33 cellular contexts compared by ENCODE assay signal in the genomic region with DNA sequence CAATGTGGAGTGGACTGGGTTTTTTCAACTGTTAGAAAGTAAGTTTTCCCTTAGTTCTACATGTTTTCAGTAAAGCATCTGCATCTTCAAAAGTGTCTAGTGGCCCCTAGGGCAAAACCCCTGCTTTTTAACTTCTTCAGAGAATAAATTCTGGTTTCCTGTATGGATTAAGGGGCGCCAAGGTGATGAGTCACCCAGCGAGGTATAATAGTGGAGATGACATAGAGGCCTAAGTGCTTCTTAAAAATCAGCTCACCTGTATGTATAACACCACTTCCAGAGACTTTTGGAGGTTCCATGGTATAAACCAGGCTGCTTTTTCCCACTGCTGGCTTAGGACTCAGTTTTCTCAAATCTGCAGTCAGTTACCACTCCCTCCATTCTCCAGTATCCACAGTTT.
"Had no signal": no experiment of that assay in that cellular context is flagged by ENCODE, and none has a peak within 500 bp of the region (broad histone marks: within the 10 kb centered on the region; RNA-seq: fewer than 3 reads in every experiment).

No MANE protein-coding gene starts in this region.

- H3K9me3 Mint-ChIP-seq: activated T-helper 2 cell treated with anti-CD3 and anti-CD28 coated beads, Interferon-gamma antibody, Interleukin-2, Interleukin-4, amounts not matched to agents 10 μg/mL and 5 μg/mL and 100 μg/mL, durations not matched to agents 14 hours and 24 hours and 36 hours; central memory CD8-positive, alpha-beta T cell had no signal

- H3K27me3 Mint-ChIP-seq: activated naive CD4-positive, alpha-beta T cell treated with anti-CD3 and anti-CD28 coated beads, Interleukin-2, amount 50 U/mL, for 24 hours; activated naive CD8-positive, alpha-beta T cell treated with anti-CD3 and anti-CD28 coated beads, Interleukin-2, amount 10 ng/mL, durations not matched to agents 7 days and 5 days had no signal

- DNase-seq: activated CD4-positive, alpha-beta T cell treated with anti-CD3 and anti-CD28 coated beads for 1 hour; activated CD4-positive, alpha-beta T cell treated with anti-CD3 and anti-CD28 coated beads for 48 hours; activated CD4-positive, alpha-beta T cell treated with anti-CD3 and anti-CD28 coated beads, Interleukin-2, amount 50 U/mL, for 4 hours; activated CD4-positive, CD25-positive, alpha-beta regulatory T cell; activated CD8-positive, alpha-beta T cell treated with anti-CD3 and anti-CD28 coated beads for 36 hours; activated gamma-delta T cell; activated naive CD4-positive, alpha-beta T cell treated with Interleukin-2 at 50 U/mL for 16 hours; activated naive CD8-positive, alpha-beta T cell treated with anti-CD3 and anti-CD28 coated beads, Interleukin-2, amount 10 ng/mL, durations not matched to agents 7 days and 5 days; activated T-cell treated with anti-CD3 and anti-CD28 coated beads, Interleukin-2, amount 50 U/mL, for 1 hour; amygdala; Karpas-422; NCI-H1048; NCI-H1105 treated with DMSO at 0.1 percent for 48 hours; NCI-H1436; NCI-H1694; NCI-H1930; NCI-H2081 treated with DMSO at 0.1 percent for 48 hours; NCI-H2171; NCI-H510A; NCI-H526; NCI-H748 treated with DMSO at 0.1 percent for 48 hours; NK-92 treated with Interleukin-12 subunit alpha and Interleukin-12 subunit beta, amount 100 ng/mL, for 24 hours; PC-9; SHP77; SJCRH30; T1000; WERI-Rb-1 had no signal

- H3K36me3 Mint-ChIP-seq: activated naive CD4-positive, alpha-beta T cell treated with anti-CD3 and anti-CD28 coated beads, Interleukin-2, amount 50 U/mL, for 24 hours; activated naive CD8-positive, alpha-beta T cell treated with anti-CD3 and anti-CD28 coated beads, Interleukin-2, amount 10 ng/mL, durations not matched to agents 7 days and 5 days had no signal

- H3K4me1 ChIP-seq: ascending aorta, SJCRH30 had no signal

- H3K27ac ChIP-seq: ascending aorta, cardiac muscle cell, PC-9, SJCRH30, SK-N-MC, WERI-Rb-1 had no signal

- ATAC-seq: activated CD8-positive, alpha-beta T cell treated with anti-CD3 and anti-CD28 coated beads for 36 hours had no signal

- H3K4me1 Mint-ChIP-seq: activated naive CD4-positive, alpha-beta T cell treated with anti-CD3 and anti-CD28 coated beads, Interleukin-2, amount 50 U/mL, for 24 hours; activated naive CD8-positive, alpha-beta T cell treated with anti-CD3 and anti-CD28 coated beads, Interleukin-2, amount 10 ng/mL, durations not matched to agents 7 days and 5 days; central memory CD8-positive, alpha-beta T cell had no signal

- H3K4me3 Mint-ChIP-seq: activated CD8-positive, alpha-beta T cell treated with anti-CD3 and anti-CD28 coated beads for 36 hours; activated naive CD4-positive, alpha-beta T cell treated with anti-CD3 and anti-CD28 coated beads, Interleukin-2, amount 50 U/mL, for 24 hours; activated naive CD8-positive, alpha-beta T cell treated with anti-CD3 and anti-CD28 coated beads, Interleukin-2, amount 10 ng/mL, durations not matched to agents 7 days and 5 days; central memory CD8-positive, alpha-beta T cell had no signal

- H3K4me3 ChIP-seq: ascending aorta, cardiac muscle cell, PC-9, SJCRH30, SK-N-MC had no signal

- H3K36me3 ChIP-seq: ascending aorta, cardiac muscle cell, SJCRH30, WERI-Rb-1 had no signal

- H3K9me3 ChIP-seq: ascending aorta, SJCRH30 had no signal
